8 cellular contexts compared by ENCODE assay signal in genomic region chr6:110813338-110813737, GRCh38. TPM values are rescaled to one million over a fixed set of nuclear protein-coding genes. Genes with fewer than 3 reads are reported as not detected.
DNase-seq lines count a peak whose midpoint lies in the region; ATAC-seq and TF ChIP-seq lines count a peak whose summit lies in the region.

No MANE protein-coding gene starts in this region.

- H3K4me1 Mint-ChIP-seq in WTC11: peaks cover 20% of the 10 kb centered on the region

- H3K36me3 Mint-ChIP-seq in WTC11: no peaks in the 10 kb centered on the region

- H3K4me1 ChIP-seq in heart right ventricle (peaks cover 0 to 44% (median 16%) of the 10 kb centered on the region in 9 donors), thymus (ENCODE audit: control insufficient read depth, insufficient read depth, low read length) (peaks cover 11% of the 10 kb centered on the region), body of pancreas (peaks cover 10% of the 10 kb centered on the region)

- POLR2A ChIA-PET in WTC11 (lab: Charles Lee): interaction anchor here (1.2 to 4.7 kb wide), 3 partner anchors 62 to 145 kb away, joined by 4 to 146 read pairs (median 12); partner anchors contain the start of genes AMD1 and GTF3C6

- H3K27me3 ChIP-seq in heart right ventricle (no peaks in the 10 kb centered on the region), thymus (ENCODE audit: control insufficient read depth, insufficient read depth) (no peaks in the 10 kb centered on the region), body of pancreas (no peaks in the 10 kb centered on the region)

- no peak overlapping the region for H3K27ac ChIP-seq in heart right ventricle
- no peak overlapping the region for H3K27ac ChIP-seq in thymus (ENCODE audit: low read depth)
- H3K27ac ChIP-seq in body of pancreas: no peak overlapping the region

- no peak for TF ChIP-seq POLR2A in body of pancreas (IDR thresholded peaks at IDR 0.05)

- H3K36me3 ChIP-seq in heart right ventricle: no peaks in the 10 kb centered on the region
- no peaks in the 10 kb centered on the region for H3K36me3 ChIP-seq in thymus (ENCODE audit: control insufficient read depth, insufficient read depth)
- no peaks in the 10 kb centered on the region for H3K36me3 ChIP-seq in body of pancreas (replicated peaks in 1 of 2; ENCODE audit: insufficient read depth in 1 of 2, low read depth in 2 of 2)

- intact Hi-C loops in heart right ventricle (cut with DNase I) (loop anchor here in 6 of 10 donors (10.0 kb wide), 5 partner anchors 61 to 279 kb away; partner anchors contain the start of genes GTF3C6 (in 3 of the 6) and AMD1 (in 1 of the 6)), left cardiac atrium (cut with DNase I) (loop anchor here in 1 of 2 donors (10.0 kb wide), 1 partner anchor 141 kb away; the partner anchor contains the start of gene GTF3C6), body of pancreas (cut with DNase I) (loop anchor here (10.0 kb wide), 1 partner anchor 61 kb away; the partner anchor contains the start of gene AMD1)

- 82 to 86% methylated on average over 2 of the region's 2 CpGs for WGBS in heart right ventricle, 2 donors
- WGBS in thymus: 92% methylated on average over 2 of the region's 2 CpGs
- 57 to 63% methylated on average over 2 of the region's 2 CpGs for WGBS in body of pancreas, 2 donors

- H3K4me3 ChIP-seq in heart right ventricle: peak overlapping the region in 6 of 10 donors; percentile 70 to 97 (median 94)
- peak overlapping the region; percentile 91 for H3K4me3 ChIP-seq in iPS-11a (ENCODE audit: low read depth, low read length)
- peak overlapping the region; percentile 62 for H3K4me3 ChIP-seq in thymus (ENCODE audit: low read length)
- H3K4me3 ChIP-seq in body of pancreas: no peak overlapping the region

- H3K27ac Mint-ChIP-seq in WTC11: no peak overlapping the region

- TF ChIP-seq CTCF in heart right ventricle (IDR thresholded peaks at IDR 0.05): no peak
- no peak for TF ChIP-seq CTCF in WTC11 (IDR thresholded peaks at IDR 0.05)
- no peak for TF ChIP-seq CTCF in body of pancreas (IDR thresholded peaks at IDR 0.05)

- CTCF ChIA-PET in WTC11 (lab: Charles Lee): interaction anchor here (0.8 to 2.9 kb wide), 2 partner anchors 64 to 131 kb away, joined by 4 to 27 read pairs; no protein-coding TSS in a partner anchor

- DNase-seq in heart right ventricle (no peak), left cardiac atrium (no peak), WTC11 (ENCODE audit: low spot score) (no peak), hypothalamus (lab: John Stamatoyannopoulos, UW) (no peak), ureter (ENCODE audit: low spot score) (no peak), body of pancreas (no peak)

- no peaks in the 10 kb centered on the region for H3K9me3 Mint-ChIP-seq in WTC11

- H3K27me3 Mint-ChIP-seq in WTC11 (ENCODE audit: low read depth): no peaks in the 10 kb centered on the region

- H3K4me3 Mint-ChIP-seq in WTC11: peak overlapping the region; percentile 93

- H3K9me3 ChIP-seq in heart right ventricle (no peaks in the 10 kb centered on the region), thymus (ENCODE audit: control insufficient read depth) (no peaks in the 10 kb centered on the region), body of pancreas (no peaks in the 10 kb centered on the region)

- ATAC-seq in heart right ventricle (no peak), left cardiac atrium (no peak), WTC11 (no peak), body of pancreas (no peak)

TF ChIP-seq in WTC11, 78 proteins besides CTCF, POLR2A, EP300 and RAD21:
- TF ChIP-seq NFATC4 (CRISPR knock-in tag; IDR thresholded peaks at IDR 0.05): no peak

RNA-seq across cellular contexts. Expression of gene CDK19, which starts 1.9 kb away (rescaled TPM):
- 10 to 100 TPM in 3 of 10 donors, 1 to 10 TPM in 7; 4.6 to 13.0 (median 8.7) TPM for total RNA-seq in heart right ventricle
- polyA plus RNA-seq in heart right ventricle: 1 to 10 TPM; 3.9 to 4.1 TPM
- 1 to 10 TPM; 7.4 to 9.6 TPM for total RNA-seq in left cardiac atrium
- 10.6 to 11.7 TPM (median 10.7 TPM) in 3 replicates for total RNA-seq in WTC11 (2021)
- 15.4 TPM for polyA plus RNA-seq in thymus
- 12.4 TPM for total RNA-seq in ureter
- 1 to 10 TPM; 4.0 to 8.0 TPM for total RNA-seq in body of pancreas

Comparison
In these comparisons a context has a peak if more than half of its experiments do, and no peak if none do; other contexts are left out.
1. H3K4me3 ChIP-seq: peak in heart right ventricle (6 of 10), iPS-11a (single experiment) and thymus (single experiment); none in body of pancreas (0 of 2).